ENCODE assay signal across 8 cellular contexts in the genomic region with DNA sequence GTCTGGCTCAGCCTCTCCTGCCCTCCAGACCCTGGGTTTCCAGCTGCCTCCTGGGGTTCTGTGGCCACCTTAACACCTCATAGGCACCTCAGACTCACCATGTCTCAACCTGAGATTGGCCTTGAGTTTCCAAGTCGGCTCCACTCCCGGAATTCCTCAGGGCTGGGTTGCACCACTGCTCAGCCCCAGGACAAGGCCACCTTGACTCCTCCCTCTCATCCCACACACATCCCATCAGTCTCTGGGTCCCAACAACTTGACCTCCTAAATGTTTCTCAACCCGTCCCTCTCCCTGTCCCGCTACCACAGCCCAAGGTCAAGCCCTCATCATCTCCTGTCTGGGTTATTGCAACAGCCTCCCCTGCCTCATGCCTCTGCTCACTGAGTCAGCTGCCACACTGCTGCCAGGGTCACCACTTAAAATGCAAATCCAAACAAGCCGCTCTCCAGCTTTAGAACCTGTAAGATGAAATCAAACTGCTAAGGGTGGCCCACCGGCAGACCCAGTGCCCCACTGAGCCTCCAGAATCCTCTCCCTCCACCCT.
DNase-seq lines count a peak whose midpoint lies in the region; ATAC-seq and TF ChIP-seq lines count a peak whose summit lies in the region.
"Had no signal": no experiment of that assay in that cellular context is flagged by ENCODE, and none has a peak within 500 bp of the region (broad histone marks: within the 10 kb centered on the region; RNA-seq: fewer than 3 reads in every experiment).

No MANE protein-coding gene starts in this region.

- no peaks in the 10 kb centered on the region for H3K9me3 ChIP-seq in T-helper 17 cell (ENCODE audit: control insufficient read depth, low read length, poor library complexity, severe bottlenecking)
- H3K9me3 ChIP-seq in gastroesophageal sphincter: no peaks in the 10 kb centered on the region

- DNase-seq in HFFc6: peak; percentile 68
- DNase-seq in T-helper 17 cell: no peak
- DNase-seq in stimulated activated CD8-positive, alpha-beta memory T cell treated with anti-CD3 and anti-CD28 coated beads, Interleukin-4, amount 100 ng/mL, for 48 hours: peak; percentile 34
- no peak for DNase-seq in C1 segment of cervical spinal cord (lab: John Stamatoyannopoulos, UW)
- no peak for DNase-seq in HEK293T (ENCODE audit: extremely low spot score)
- DNase-seq in DMS153 treated with DMSO at 0.1 percent for 48 hours (lab: John Stamatoyannopoulos, UW; ENCODE audit: unreplicated experiment): no peak
- DNase-seq: NCI-H1417 had no signal

- H3K36me3 Mint-ChIP-seq in HFFc6 (ENCODE audit: low read depth): no peaks in the 10 kb centered on the region
- peaks cover 2% of the 10 kb centered on the region for H3K36me3 Mint-ChIP-seq in T-helper 17 cell (ENCODE audit: low read depth)

- no peak for TF ChIP-seq POLR2A in gastroesophageal sphincter (IDR thresholded peaks at IDR 0.05)

- H3K4me3 Mint-ChIP-seq in HFFc6: peak overlapping the region; percentile 37
- H3K4me3 Mint-ChIP-seq in T-helper 17 cell: no peak overlapping the region

- peak overlapping the region in 1 of 4 donors; percentile 51 for H3K27ac ChIP-seq in gastroesophageal sphincter

- CTCF ChIA-PET in HEK293T (lab: Yijun Ruan, JAX): interaction anchor here (0.7 kb wide), 1 partner anchor 46 kb away, joined by 3 read pairs; no protein-coding TSS in a partner anchor

- no peaks in the 10 kb centered on the region for H3K27me3 ChIP-seq in gastroesophageal sphincter

- 71% methylated on average over 5 of the region's 6 CpGs; no CpG with 5 or more reads in 1 of the 2 donors for WGBS in gastroesophageal sphincter (ENCODE audit: low coverage in 1 of 2), 2 donors

- TF ChIP-seq EP300 in gastroesophageal sphincter (IDR thresholded peaks at IDR 0.05): no peak

- peaks cover 50% of the 10 kb centered on the region for H3K4me1 Mint-ChIP-seq in HFFc6 (ENCODE audit: low read depth)
- H3K4me1 Mint-ChIP-seq in T-helper 17 cell: peaks cover 38% of the 10 kb centered on the region

- POLR2A ChIA-PET in HEK293T (lab: Yijun Ruan, JAX): no interaction called here

- TF ChIP-seq CTCF in HFFc6 (IDR thresholded peaks at IDR 0.05): no peak
- no peak for TF ChIP-seq CTCF in gastroesophageal sphincter (IDR thresholded peaks at IDR 0.05)

- H3K4me3 ChIP-seq in gastroesophageal sphincter: no peak overlapping the region

- H3K27ac Mint-ChIP-seq in HFFc6: peak overlapping the region; percentile 63
- peak overlapping the region; percentile 68 for H3K27ac Mint-ChIP-seq in T-helper 17 cell

- H3K27me3 Mint-ChIP-seq in HFFc6 (ENCODE audit: insufficient read depth): peaks cover 7% of the 10 kb centered on the region
- H3K27me3 Mint-ChIP-seq in T-helper 17 cell: peaks cover 17% of the 10 kb centered on the region

- ATAC-seq in T-helper 17 cell: no peak
- ATAC-seq in gastroesophageal sphincter: peak; percentile 19

- H3K4me1 ChIP-seq in gastroesophageal sphincter: peaks cover under 1 to 58% (median 13%) of the 10 kb centered on the region in 3 donors

- no peaks in the 10 kb centered on the region for H3K9me3 Mint-ChIP-seq in HFFc6

- no peaks in the 10 kb centered on the region for H3K36me3 ChIP-seq in gastroesophageal sphincter

TF ChIP-seq in HEK293T, 16 proteins besides CTCF, POLR2A, EP300 and RAD21:
- TF ChIP-seq ARNT (IDR thresholded peaks at IDR 0.05) (no peak), FOXM1 (IDR thresholded peaks at IDR 0.05; ENCODE audit: borderline replicate concordance) (no peak), ELF4 (IDR thresholded peaks at IDR 0.05) (no peak), LEF1 (IDR thresholded peaks at IDR 0.05; ENCODE audit: borderline replicate concordance) (no peak), CTBP1 (IDR thresholded peaks at IDR 0.05; ENCODE audit: borderline replicate concordance) (no peak), HDGF (IDR thresholded peaks at IDR 0.05; ENCODE audit: borderline replicate concordance) (no peak), FOXK2 (IDR thresholded peaks at IDR 0.05) (no peak), BHLHE40 (IDR thresholded peaks at IDR 0.05; ENCODE audit: borderline replicate concordance) (no peak)
- TF ChIP-seq, protein P1, sequence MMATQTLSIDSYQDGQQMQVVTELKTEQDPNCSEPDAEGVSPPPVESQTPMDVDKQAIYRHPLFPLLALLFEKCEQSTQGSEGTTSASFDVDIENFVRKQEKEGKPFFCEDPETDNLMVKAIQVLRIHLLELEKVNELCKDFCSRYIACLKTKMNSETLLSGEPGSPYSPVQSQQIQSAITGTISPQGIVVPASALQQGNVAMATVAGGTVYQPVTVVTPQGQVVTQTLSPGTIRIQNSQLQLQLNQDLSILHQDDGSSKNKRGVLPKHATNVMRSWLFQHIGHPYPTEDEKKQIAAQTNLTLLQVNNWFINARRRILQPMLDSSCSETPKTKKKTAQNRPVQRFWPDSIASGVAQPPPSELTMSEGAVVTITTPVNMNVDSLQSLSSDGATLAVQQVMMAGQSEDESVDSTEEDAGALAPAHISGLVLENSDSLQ (IDR thresholded peaks at IDR 0.05): no peak

Comparison
In these comparisons a context has a peak if more than half of its experiments do, and no peak if none do; other contexts are left out.
1. DNase-seq: peak in HFFc6 (single experiment) and stimulated activated CD8-positive, alpha-beta memory T cell treated with anti-CD3 and anti-CD28 coated beads, Interleukin-4, amount 100 ng/mL, for 48 hours (single experiment); none in T-helper 17 cell (0 of 3), C1 segment of cervical spinal cord (0 of 14), HEK293T (single experiment) and DMS153 treated with DMSO at 0.1 percent for 48 hours (single experiment).